In the genomic region with DNA sequence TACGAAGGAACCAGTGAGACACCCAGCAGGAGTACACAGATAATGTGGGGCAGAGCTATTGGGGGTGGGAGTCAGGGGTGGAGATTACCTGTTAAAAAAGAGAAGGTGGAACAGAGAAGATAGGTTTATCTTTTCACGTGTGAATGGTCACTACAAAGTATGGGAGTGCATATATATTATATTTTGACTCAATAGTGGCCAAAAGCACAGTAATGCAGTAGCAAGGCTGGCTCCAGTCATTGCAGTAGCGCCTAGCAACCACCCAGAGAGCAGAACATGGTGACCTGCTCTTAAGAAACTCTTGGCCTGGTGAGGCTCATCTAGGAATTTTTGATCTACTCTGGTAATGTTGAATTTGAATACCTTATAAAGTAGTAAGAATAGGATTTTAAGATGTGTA, we compare ENCODE assay signal across 9 cellular contexts. TPM values are rescaled to one million over a fixed set of nuclear protein-coding genes. Genes with fewer than 3 reads are reported as not detected.
DNase-seq lines count a peak whose midpoint lies in the region; ATAC-seq, FAIRE-seq and TF ChIP-seq lines count a peak whose summit lies in the region.
"Had no signal": no experiment of that assay in that cellular context is flagged by ENCODE, and none has a peak within 500 bp of the region (broad histone marks: within the 10 kb centered on the region; RNA-seq: fewer than 3 reads in every experiment).

No MANE protein-coding gene starts in this region.

- no peaks in the 10 kb centered on the region for H3K27me3 ChIP-seq in H7 (ENCODE audit: control insufficient read depth, insufficient read depth, low read length)
- H3K27me3 ChIP-seq in suprapubic skin, result peaks cover 28% of the 10 kb centered on the region

- CTCF ChIA-PET in A549 (lab: Yijun Ruan, JAX), result no interaction called here
- CTCF ChIA-PET in activated CD4-positive, alpha-beta memory T cell treated with anti-CD3 and anti-CD28 coated beads, Interleukin-2, amount 10 ng/mL, durations not matched to agents 7 days and 5 days (lab: Charles Lee), result interaction anchor here (1.0 to 1.2 kb wide), 3 partner anchors 9 to 61 kb away, joined by 3 to 4 read pairs (median 4); no protein-coding TSS in a partner anchor

- no peak overlapping the region for H3K27ac Mint-ChIP-seq in activated CD4-positive, alpha-beta memory T cell treated with anti-CD3 and anti-CD28 coated beads, Interleukin-2, amount 10 ng/mL, durations not matched to agents 7 days and 5 days

- peaks cover 24% of the 10 kb centered on the region for H3K4me1 Mint-ChIP-seq in activated CD4-positive, alpha-beta memory T cell treated with anti-CD3 and anti-CD28 coated beads, Interleukin-2, amount 10 ng/mL, durations not matched to agents 7 days and 5 days

- peaks cover 15% of the 10 kb centered on the region for H3K36me3 Mint-ChIP-seq in activated CD4-positive, alpha-beta memory T cell treated with anti-CD3 and anti-CD28 coated beads, Interleukin-2, amount 10 ng/mL, durations not matched to agents 7 days and 5 days (ENCODE audit: low read depth)

- H3K4me3 Mint-ChIP-seq in activated CD4-positive, alpha-beta memory T cell treated with anti-CD3 and anti-CD28 coated beads, Interleukin-2, amount 10 ng/mL, durations not matched to agents 7 days and 5 days, result peak overlapping the region; percentile 81

- H3K4me3 ChIP-seq in A549 (peak overlapping the region; percentile 71), H7 (ENCODE audit: insufficient read depth, low read depth, low read length) (peak overlapping the region; percentile 90), suprapubic skin (peak overlapping the region; percentile 89)

- peaks cover 10% of the 10 kb centered on the region for H3K9me3 Mint-ChIP-seq in activated CD4-positive, alpha-beta memory T cell treated with anti-CD3 and anti-CD28 coated beads, Interleukin-2, amount 10 ng/mL, durations not matched to agents 7 days and 5 days

- TF ChIP-seq POLR2A in A549 (IDR thresholded peaks at IDR 0.05; ENCODE audit: low read length) (no peak), suprapubic skin (IDR thresholded peaks at IDR 0.05) (no peak)

- WGBS in A549 (ENCODE audit: missing lambda C conversion rate), result 29% methylated on average over 3 of the region's 3 CpGs
- 52% methylated on average over 3 of the region's 3 CpGs for WGBS in suprapubic skin

- POLR2A ChIA-PET in A549 (lab: Yijun Ruan, JAX), result interaction anchor here (1.5 kb wide), 2 partner anchors 30 to 65 kb away, joined by 4 to 12 read pairs; a partner anchor contains a TSS
- POLR2A ChIA-PET in activated CD4-positive, alpha-beta memory T cell treated with anti-CD3 and anti-CD28 coated beads, Interleukin-2, amount 10 ng/mL, durations not matched to agents 7 days and 5 days (lab: Charles Lee), result interaction anchor here (1.0 to 1.6 kb wide), 3 partner anchors 13 to 33 kb away, joined by 3 to 7 read pairs (median 7); a partner anchor contains a TSS

- H3K27me3 Mint-ChIP-seq in activated CD4-positive, alpha-beta memory T cell treated with anti-CD3 and anti-CD28 coated beads, Interleukin-2, amount 10 ng/mL, durations not matched to agents 7 days and 5 days, result peaks cover 17% of the 10 kb centered on the region

- H3K9me3 ChIP-seq in A549 (no peaks in the 10 kb centered on the region), suprapubic skin (no peaks in the 10 kb centered on the region)

- TF ChIP-seq CTCF in A549 (IDR thresholded peaks at IDR 0.05) (no peak), suprapubic skin (IDR thresholded peaks at IDR 0.05) (no peak)

- H3K27ac ChIP-seq in A549, result peak overlapping the region; percentile 95 to 100
- H3K27ac ChIP-seq in suprapubic skin, result no peak overlapping the region

- H3K4me1 ChIP-seq in A549 (peaks cover 10% of the 10 kb centered on the region; the same call in 1 of the 3 replicates), suprapubic skin (peaks cover 15% of the 10 kb centered on the region)

- ATAC-seq in A549 (peak; percentile 54 to 60; a peak in 3 of 6 replicates), HG03139 (IDR thresholded peaks at IDR 0.05; ENCODE audit: unreplicated experiment) (no peak)

- TF ChIP-seq RAD21 in A549 (conservative IDR thresholded peaks at IDR 0.05 in 1 of 2, IDR thresholded peaks at IDR 0.05 in 1 of 2), result no peak

- TF ChIP-seq EP300 in A549 (IDR thresholded peaks at IDR 0.05) (no peak), suprapubic skin (IDR thresholded peaks at IDR 0.05) (no peak)

- DNase-seq in A549 (ENCODE audit: low read depth in 1 of 2, low spot score in 1 of 2), result peak in 1 of 2 experiments; percentile 8
- peak; percentile 29 for DNase-seq in H7
- DNase-seq in activated CD4-positive, alpha-beta memory T cell treated with anti-CD3 and anti-CD28 coated beads, Interleukin-2, amount 10 ng/mL, durations not matched to agents 7 days and 5 days, result no peak
- peak; percentile 13 for DNase-seq in iPS-NIHi11 (ENCODE audit: low spot score)
- DNase-seq in suprapubic skin (ENCODE audit: low spot score in 2 of 2), result no peak
- no peak for DNase-seq in HTR-8/SVneo (ENCODE audit: insufficient read length, low spot score)
- DNase-seq in stimulated activated CD4-positive, alpha-beta T cell treated with anti-CD3 and anti-CD28 coated beads, Interleukin-4, amount 100 ng/mL, for 4 hours, result no peak

- H3K36me3 ChIP-seq in H7 (replicated peaks; ENCODE audit: control insufficient read depth, insufficient read depth, low read length) (peaks cover 5% of the 10 kb centered on the region), suprapubic skin (peaks cover 9% of the 10 kb centered on the region)

- H3K4me2 ChIP-seq in A549, result peak overlapping the region; percentile 95

- FAIRE-seq in A549 (lab: Jason Lieb, UNC) (no peak), HTR-8/SVneo (lab: Jason Lieb, UNC) (no peak)
- FAIRE-seq: islet of Langerhans had no signal

TF ChIP-seq in A549, 52 proteins besides CTCF, POLR2A, EP300 and RAD21:
- TF ChIP-seq EHF (CRISPR knock-in tag; IDR thresholded peaks at IDR 0.05) (no peak), ZNF302 (CRISPR knock-in tag; IDR thresholded peaks at IDR 0.05) (no peak), CHD2 (IDR thresholded peaks at IDR 0.05; ENCODE audit: low read length, partially characterized antibody) (no peak), TFCP2L1 (CRISPR knock-in tag; IDR thresholded peaks at IDR 0.05) (no peak), FOXS1 (CRISPR knock-in tag; IDR thresholded peaks at IDR 0.05) (no peak), KDM1A (IDR thresholded peaks at IDR 0.05; ENCODE audit: low read depth) (no peak), MAFK (IDR thresholded peaks at IDR 0.05; ENCODE audit: partially characterized antibody) (no peak), ZC3H11A (IDR thresholded peaks at IDR 0.05) (no peak), SMC3 (IDR thresholded peaks at IDR 0.05) (no peak), NFE2L2 (conservative IDR thresholded peaks at IDR 0.05; ENCODE audit: low read length) (no peak), JUNB (IDR thresholded peaks at IDR 0.05) (no peak), ESRRA (IDR thresholded peaks at IDR 0.05; ENCODE audit: borderline replicate concordance, low read length) (no peak)
- TF ChIP-seq, protein P1, sequence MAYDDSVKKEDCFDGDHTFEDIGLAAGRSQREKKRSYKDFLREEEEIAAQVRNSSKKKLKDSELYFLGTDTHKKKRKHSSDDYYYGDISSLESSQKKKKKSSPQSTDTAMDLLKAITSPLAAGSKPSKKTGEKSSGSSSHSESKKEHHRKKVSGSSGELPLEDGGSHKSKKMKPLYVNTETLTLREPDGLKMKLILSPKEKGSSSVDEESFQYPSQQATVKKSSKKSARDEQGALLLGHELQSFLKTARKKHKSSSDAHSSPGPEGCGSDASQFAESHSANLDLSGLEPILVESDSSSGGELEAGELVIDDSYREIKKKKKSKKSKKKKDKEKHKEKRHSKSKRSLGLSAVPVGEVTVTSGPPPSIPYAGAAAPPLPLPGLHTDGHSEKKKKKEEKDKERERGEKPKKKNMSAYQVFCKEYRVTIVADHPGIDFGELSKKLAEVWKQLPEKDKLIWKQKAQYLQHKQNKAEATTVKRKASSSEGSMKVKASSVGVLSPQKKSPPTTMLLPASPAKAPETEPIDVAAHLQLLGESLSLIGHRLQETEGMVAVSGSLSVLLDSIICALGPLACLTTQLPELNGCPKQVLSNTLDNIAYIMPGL (CRISPR knock-in tag; IDR thresholded peaks at IDR 0.05; ENCODE audit: borderline replicate concordance), result no peak
TF ChIP-seq in A549: peak in this region for 0.

RNA-seq across cellular contexts. Expression of a gene that starts 1.0 kb away (rescaled TPM):
- polyA plus RNA-seq in A549 (2011; rRNA removed) (17.2 and 27.1 TPM in 2 replicates), A549 (2017; fragmentation: RNase III; extraction: RNeasy Plus Mini Kit Qiagen cat#74134 plus additional on column Dnase treatment) (8.7 to 10.9 TPM (median 10.4 TPM) in 3 replicates)
- polyA plus RNA-seq in A549 (2012; cell fraction: cytosol; rRNA removed), result 3.8 and 3.9 TPM in 2 replicates
- 4.0 and 5.9 TPM in 2 replicates for polyA plus RNA-seq in A549 (2012; cell fraction: nucleus; rRNA removed)
- 4.5 and 7.4 TPM in 2 replicates for polyA minus RNA-seq in A549 (2011; rRNA and poly(A)+ RNA removed)
- 27.8 and 41.8 TPM in 2 replicates for total RNA-seq in H7 (2014; rRNA removed; shearing (Covaris generic))
- total RNA-seq in activated CD4-positive, alpha-beta memory T cell treated with anti-CD3 and anti-CD28 coated beads, Interleukin-2, amount 10 ng/mL, durations not matched to agents 7 days and 5 days, result 1 to 10 TPM; 6.9 to 8.2 TPM
- total RNA-seq in suprapubic skin, result 10 to 100 TPM; 14.7 to 26.2 (median 15.4) TPM

RNA-seq across cellular contexts. Expression of a gene that starts 29.9 kb away (rescaled TPM):
- 17.6 and 22.1 TPM in 2 replicates for polyA plus RNA-seq in A549 (2011; rRNA removed)
- 5.8 and 6.7 TPM in 2 replicates for polyA plus RNA-seq in A549 (2012; cell fraction: cytosol; rRNA removed)
- polyA plus RNA-seq in A549 (2012; cell fraction: nucleus; rRNA removed), result 2.9 and 3.2 TPM in 2 replicates
- polyA plus RNA-seq in A549 (2017; fragmentation: RNase III; extraction: RNeasy Plus Mini Kit Qiagen cat#74134 plus additional on column Dnase treatment), result 10.2 to 11.0 TPM (median 10.5 TPM) in 3 replicates
- polyA minus RNA-seq in A549 (2011; rRNA and poly(A)+ RNA removed), result 11.2 and 11.5 TPM in 2 replicates
- 48.3 and 58.5 TPM in 2 replicates for total RNA-seq in H7 (2014; rRNA removed; shearing (Covaris generic))
- total RNA-seq in activated CD4-positive, alpha-beta memory T cell treated with anti-CD3 and anti-CD28 coated beads, Interleukin-2, amount 10 ng/mL, durations not matched to agents 7 days and 5 days, result under 1 TPM; 0.53 to 0.93 TPM
- 10 to 100 TPM; 31.0 to 42.2 (median 32.4) TPM for total RNA-seq in suprapubic skin

RNA-seq across cellular contexts. Expression of a gene that starts 33.0 kb away (rescaled TPM):
- 0.07 and 0.08 TPM in 2 replicates for polyA plus RNA-seq in A549 (2011; rRNA removed)
- polyA plus RNA-seq in A549 (2012; cell fraction: cytosol; rRNA removed), result 0.01 TPM in 1 of 2 replicates, not detected in the other
- polyA plus RNA-seq in A549 (2012; cell fraction: nucleus; rRNA removed), result 0.01 and 0.06 TPM in 2 replicates
- polyA plus RNA-seq in A549 (2017; fragmentation: RNase III; extraction: RNeasy Plus Mini Kit Qiagen cat#74134 plus additional on column Dnase treatment), result 0.04 to 0.07 TPM (median 0.07 TPM) in 3 replicates
- not detected in 2 replicates for polyA minus RNA-seq in A549 (2011; rRNA and poly(A)+ RNA removed)
- total RNA-seq in H7 (2014; rRNA removed; shearing (Covaris generic)), result not detected in 2 replicates
- under 1 TPM; 0.43 to 0.65 TPM for total RNA-seq in activated CD4-positive, alpha-beta memory T cell treated with anti-CD3 and anti-CD28 coated beads, Interleukin-2, amount 10 ng/mL, durations not matched to agents 7 days and 5 days
- under 1 TPM in 1 of 4 donors, not detected in 3; 0.40 TPM for total RNA-seq in suprapubic skin

Comparison
In these comparisons a context has a peak if more than half of its experiments do, and no peak if none do; other contexts are left out.
1. DNase-seq: peak in H7 (single experiment) and iPS-NIHi11 (single experiment); none in activated CD4-positive, alpha-beta memory T cell treated with anti-CD3 and anti-CD28 coated beads, Interleukin-2, amount 10 ng/mL, durations not matched to agents 7 days and 5 days (single experiment), suprapubic skin (0 of 2), HTR-8/SVneo (single experiment) and stimulated activated CD4-positive, alpha-beta T cell treated with anti-CD3 and anti-CD28 coated beads, Interleukin-4, amount 100 ng/mL, for 4 hours (0 of 2).
2. RNA of a gene that starts 29.9 kb away (total RNA-seq): 48.3 to 58.5 TPM in H7 and 31.0 to 42.2 TPM in suprapubic skin; 0.53 to 0.93 TPM in activated CD4-positive, alpha-beta memory T cell treated with anti-CD3 and anti-CD28 coated beads, Interleukin-2, amount 10 ng/mL, durations not matched to agents 7 days and 5 days; every median in the first group is over 10 times any median in the second.
3. Peak in every context shown above with its lines, with median percentiles within 50 percentile points of each other: H3K4me3 ChIP-seq.